In the genomic region with DNA sequence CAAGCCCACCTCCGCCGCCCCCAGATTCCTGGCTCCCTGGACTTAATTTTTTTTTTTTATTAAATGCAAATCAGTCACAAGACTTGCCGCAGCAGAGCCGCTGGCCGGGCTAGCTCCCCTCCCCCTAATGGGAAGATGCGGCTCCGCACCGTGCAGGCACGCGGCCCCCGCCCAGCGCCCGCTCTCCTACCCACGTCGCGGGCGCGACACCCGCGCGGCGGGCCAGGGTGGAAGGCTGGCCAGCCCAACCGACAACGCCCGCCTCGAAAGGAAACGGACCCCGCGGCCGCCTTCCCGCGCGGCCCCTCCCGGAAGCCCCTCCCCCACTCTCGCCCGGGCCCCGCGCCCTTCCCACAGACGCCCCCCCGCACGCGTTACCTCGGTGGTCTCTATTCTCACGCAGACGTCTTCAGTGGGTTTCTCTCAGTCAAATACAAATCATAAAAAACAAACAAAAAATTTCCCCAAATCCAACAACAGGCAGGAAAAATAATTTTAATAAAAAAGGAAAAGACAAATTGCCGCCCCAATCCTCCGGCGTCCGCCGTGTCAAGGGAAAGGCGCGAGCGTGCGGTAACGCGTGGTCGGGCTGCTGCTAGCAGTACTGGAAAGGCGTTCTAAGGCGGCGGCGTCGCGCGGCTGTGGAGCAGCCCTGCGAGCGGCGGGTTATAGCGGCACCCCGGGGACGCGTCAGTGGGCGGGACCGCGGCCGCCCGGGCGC, we compare ENCODE assay signal across 1 cellular context.
TF ChIP-seq lines count a peak whose summit lies in the region.

A gene (minus strand): TSS at position 643 of the 721 bp plus-strand sequence. CDS start 1,480 bp downstream, outside the sequence.

TF ChIP-seq in HepG2, 621 proteins besides CTCF, POLR2A, EP300 and RAD21 (continued from another document):
- TF ChIP-seq, protein P1, sequence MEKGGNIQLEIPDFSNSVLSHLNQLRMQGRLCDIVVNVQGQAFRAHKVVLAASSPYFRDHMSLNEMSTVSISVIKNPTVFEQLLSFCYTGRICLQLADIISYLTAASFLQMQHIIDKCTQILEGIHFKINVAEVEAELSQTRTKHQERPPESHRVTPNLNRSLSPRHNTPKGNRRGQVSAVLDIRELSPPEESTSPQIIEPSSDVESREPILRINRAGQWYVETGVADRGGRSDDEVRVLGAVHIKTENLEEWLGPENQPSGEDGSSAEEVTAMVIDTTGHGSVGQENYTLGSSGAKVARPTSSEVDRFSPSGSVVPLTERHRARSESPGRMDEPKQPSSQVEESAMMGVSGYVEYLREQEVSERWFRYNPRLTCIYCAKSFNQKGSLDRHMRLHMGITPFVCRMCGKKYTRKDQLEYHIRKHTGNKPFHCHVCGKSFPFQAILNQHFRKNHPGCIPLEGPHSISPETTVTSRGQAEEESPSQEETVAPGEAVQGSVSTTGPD (CRISPR knock-in tag; IDR thresholded peaks at IDR 0.05), result no peak
- TF ChIP-seq CREB1 (IDR thresholded peaks at IDR 0.05), result peak; percentile 67
- peak; percentile 30; the same call in 1 of the 2 replicates for TF ChIP-seq CREB1 (CRISPR knock-in tag; IDR thresholded peaks at IDR 0.05)
- TF ChIP-seq, protein P2, sequence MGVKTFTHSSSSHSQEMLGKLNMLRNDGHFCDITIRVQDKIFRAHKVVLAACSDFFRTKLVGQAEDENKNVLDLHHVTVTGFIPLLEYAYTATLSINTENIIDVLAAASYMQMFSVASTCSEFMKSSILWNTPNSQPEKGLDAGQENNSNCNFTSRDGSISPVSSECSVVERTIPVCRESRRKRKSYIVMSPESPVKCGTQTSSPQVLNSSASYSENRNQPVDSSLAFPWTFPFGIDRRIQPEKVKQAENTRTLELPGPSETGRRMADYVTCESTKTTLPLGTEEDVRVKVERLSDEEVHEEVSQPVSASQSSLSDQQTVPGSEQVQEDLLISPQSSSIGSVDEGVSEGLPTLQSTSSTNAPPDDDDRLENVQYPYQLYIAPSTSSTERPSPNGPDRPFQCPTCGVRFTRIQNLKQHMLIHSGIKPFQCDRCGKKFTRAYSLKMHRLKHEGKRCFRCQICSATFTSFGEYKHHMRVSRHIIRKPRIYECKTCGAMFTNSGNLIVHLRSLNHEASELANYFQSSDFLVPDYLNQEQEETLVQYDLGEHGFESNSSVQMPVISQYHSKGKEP (CRISPR knock-in tag; IDR thresholded peaks at IDR 0.05), result 0 out of 2 replicates have a peak, but pooled peaks have one; percentile 83
- peak; percentile 84 for TF ChIP-seq U2AF1 (optimal IDR thresholded peaks at IDR 0.05; ENCODE audit: low read depth, low read length)
- TF ChIP-seq, protein P3, sequence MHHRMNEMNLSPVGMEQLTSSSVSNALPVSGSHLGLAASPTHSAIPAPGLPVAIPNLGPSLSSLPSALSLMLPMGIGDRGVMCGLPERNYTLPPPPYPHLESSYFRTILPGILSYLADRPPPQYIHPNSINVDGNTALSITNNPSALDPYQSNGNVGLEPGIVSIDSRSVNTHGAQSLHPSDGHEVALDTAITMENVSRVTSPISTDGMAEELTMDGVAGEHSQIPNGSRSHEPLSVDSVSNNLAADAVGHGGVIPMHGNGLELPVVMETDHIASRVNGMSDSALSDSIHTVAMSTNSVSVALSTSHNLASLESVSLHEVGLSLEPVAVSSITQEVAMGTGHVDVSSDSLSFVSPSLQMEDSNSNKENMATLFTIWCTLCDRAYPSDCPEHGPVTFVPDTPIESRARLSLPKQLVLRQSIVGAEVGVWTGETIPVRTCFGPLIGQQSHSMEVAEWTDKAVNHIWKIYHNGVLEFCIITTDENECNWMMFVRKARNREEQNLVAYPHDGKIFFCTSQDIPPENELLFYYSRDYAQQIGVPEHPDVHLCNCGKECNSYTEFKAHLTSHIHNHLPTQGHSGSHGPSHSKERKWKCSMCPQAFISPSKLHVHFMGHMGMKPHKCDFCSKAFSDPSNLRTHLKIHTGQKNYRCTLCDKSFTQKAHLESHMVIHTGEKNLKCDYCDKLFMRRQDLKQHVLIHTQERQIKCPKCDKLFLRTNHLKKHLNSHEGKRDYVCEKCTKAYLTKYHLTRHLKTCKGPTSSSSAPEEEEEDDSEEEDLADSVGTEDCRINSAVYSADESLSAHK (CRISPR knock-in tag; IDR thresholded peaks at IDR 0.05; ENCODE audit: borderline replicate concordance), result peak; percentile 87; the same call in 1 of the 2 replicates
- TF ChIP-seq, protein P4, sequence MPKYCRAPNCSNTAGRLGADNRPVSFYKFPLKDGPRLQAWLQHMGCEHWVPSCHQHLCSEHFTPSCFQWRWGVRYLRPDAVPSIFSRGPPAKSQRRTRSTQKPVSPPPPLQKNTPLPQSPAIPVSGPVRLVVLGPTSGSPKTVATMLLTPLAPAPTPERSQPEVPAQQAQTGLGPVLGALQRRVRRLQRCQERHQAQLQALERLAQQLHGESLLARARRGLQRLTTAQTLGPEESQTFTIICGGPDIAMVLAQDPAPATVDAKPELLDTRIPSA (CRISPR knock-in tag; IDR thresholded peaks at IDR 0.05; ENCODE audit: borderline replicate concordance), result 0 out of 2 replicates have a peak, but pooled peaks have one; percentile 43
- no peak for TF ChIP-seq ARID2 (CRISPR knock-in tag; IDR thresholded peaks at IDR 0.05; ENCODE audit: borderline replicate concordance)
- TF ChIP-seq KDM3A (CRISPR knock-in tag; IDR thresholded peaks at IDR 0.05; ENCODE audit: low read depth), result no peak; the same call in 1 of the 2 replicates
- TF ChIP-seq PPARG (CRISPR knock-in tag; conservative IDR thresholded peaks at IDR 0.05), result peak; percentile 44; the same call in 1 of the 2 replicates
- peak; percentile 46; the same call in 1 of the 2 replicates for TF ChIP-seq KDM5A (IDR thresholded peaks at IDR 0.05; ENCODE audit: borderline replicate concordance, low read length)
- no peak for TF ChIP-seq TBP (CRISPR knock-in tag; IDR thresholded peaks at IDR 0.05)
- TF ChIP-seq KLF12 (CRISPR knock-in tag; IDR thresholded peaks at IDR 0.05; ENCODE audit: borderline replicate concordance), result peak; percentile 93
- TF ChIP-seq, protein P5, sequence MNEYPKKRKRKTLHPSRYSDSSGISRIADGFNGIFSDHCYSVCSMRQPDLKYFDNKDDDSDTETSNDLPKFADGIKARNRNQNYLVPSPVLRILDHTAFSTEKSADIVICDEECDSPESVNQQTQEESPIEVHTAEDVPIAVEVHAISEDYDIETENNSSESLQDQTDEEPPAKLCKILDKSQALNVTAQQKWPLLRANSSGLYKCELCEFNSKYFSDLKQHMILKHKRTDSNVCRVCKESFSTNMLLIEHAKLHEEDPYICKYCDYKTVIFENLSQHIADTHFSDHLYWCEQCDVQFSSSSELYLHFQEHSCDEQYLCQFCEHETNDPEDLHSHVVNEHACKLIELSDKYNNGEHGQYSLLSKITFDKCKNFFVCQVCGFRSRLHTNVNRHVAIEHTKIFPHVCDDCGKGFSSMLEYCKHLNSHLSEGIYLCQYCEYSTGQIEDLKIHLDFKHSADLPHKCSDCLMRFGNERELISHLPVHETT (CRISPR knock-in tag; conservative IDR thresholded peaks at IDR 0.05), result no peak
- TF ChIP-seq ZFYVE20 (CRISPR knock-in tag; IDR thresholded peaks at IDR 0.05; ENCODE audit: borderline replicate concordance, low read depth), result no peak
- TF ChIP-seq ZNF841 (CRISPR knock-in tag; IDR thresholded peaks at IDR 0.05; ENCODE audit: borderline replicate concordance), result no peak
- TF ChIP-seq ZNF253 (CRISPR knock-in tag; IDR thresholded peaks at IDR 0.05; ENCODE audit: borderline replicate concordance), result no peak
- TF ChIP-seq, protein P6, sequence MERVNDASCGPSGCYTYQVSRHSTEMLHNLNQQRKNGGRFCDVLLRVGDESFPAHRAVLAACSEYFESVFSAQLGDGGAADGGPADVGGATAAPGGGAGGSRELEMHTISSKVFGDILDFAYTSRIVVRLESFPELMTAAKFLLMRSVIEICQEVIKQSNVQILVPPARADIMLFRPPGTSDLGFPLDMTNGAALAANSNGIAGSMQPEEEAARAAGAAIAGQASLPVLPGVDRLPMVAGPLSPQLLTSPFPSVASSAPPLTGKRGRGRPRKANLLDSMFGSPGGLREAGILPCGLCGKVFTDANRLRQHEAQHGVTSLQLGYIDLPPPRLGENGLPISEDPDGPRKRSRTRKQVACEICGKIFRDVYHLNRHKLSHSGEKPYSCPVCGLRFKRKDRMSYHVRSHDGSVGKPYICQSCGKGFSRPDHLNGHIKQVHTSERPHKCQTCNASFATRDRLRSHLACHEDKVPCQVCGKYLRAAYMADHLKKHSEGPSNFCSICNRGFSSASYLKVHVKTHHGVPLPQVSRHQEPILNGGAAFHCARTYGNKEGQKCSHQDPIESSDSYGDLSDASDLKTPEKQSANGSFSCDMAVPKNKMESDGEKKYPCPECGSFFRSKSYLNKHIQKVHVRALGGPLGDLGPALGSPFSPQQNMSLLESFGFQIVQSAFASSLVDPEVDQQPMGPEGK (CRISPR knock-in tag; IDR thresholded peaks at IDR 0.05), result peak; percentile 61; the same call in 1 of the 2 replicates
- peak; percentile 78; the same call in 1 of the 2 replicates for TF ChIP-seq ZNF343 (CRISPR knock-in tag; IDR thresholded peaks at IDR 0.05)
- no peak for TF ChIP-seq ZBTB8A (CRISPR knock-in tag; IDR thresholded peaks at IDR 0.05; ENCODE audit: borderline replicate concordance, low read depth)
- 0 out of 2 replicates have a peak, but pooled peaks have one; percentile 17 for TF ChIP-seq NFYC (CRISPR knock-in tag; IDR thresholded peaks at IDR 0.05)
- 0 out of 2 replicates have a peak, but pooled peaks have one; percentile 14 for TF ChIP-seq ZNF3 (CRISPR knock-in tag; IDR thresholded peaks at IDR 0.05)
- TF ChIP-seq, protein P7, sequence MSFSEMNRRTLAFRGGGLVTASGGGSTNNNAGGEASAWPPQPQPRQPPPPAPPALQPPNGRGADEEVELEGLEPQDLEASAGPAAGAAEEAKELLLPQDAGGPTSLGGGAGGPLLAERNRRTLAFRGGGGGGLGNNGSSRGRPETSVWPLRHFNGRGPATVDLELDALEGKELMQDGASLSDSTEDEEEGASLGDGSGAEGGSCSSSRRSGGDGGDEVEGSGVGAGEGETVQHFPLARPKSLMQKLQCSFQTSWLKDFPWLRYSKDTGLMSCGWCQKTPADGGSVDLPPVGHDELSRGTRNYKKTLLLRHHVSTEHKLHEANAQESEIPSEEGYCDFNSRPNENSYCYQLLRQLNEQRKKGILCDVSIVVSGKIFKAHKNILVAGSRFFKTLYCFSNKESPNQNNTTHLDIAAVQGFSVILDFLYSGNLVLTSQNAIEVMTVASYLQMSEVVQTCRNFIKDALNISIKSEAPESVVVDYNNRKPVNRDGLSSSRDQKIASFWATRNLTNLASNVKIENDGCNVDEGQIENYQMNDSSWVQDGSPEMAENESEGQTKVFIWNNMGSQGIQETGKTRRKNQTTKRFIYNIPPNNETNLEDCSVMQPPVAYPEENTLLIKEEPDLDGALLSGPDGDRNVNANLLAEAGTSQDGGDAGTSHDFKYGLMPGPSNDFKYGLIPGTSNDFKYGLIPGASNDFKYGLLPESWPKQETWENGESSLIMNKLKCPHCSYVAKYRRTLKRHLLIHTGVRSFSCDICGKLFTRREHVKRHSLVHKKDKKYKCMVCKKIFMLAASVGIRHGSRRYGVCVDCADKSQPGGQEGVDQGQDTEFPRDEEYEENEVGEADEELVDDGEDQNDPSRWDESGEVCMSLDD (CRISPR knock-in tag; IDR thresholded peaks at IDR 0.05; ENCODE audit: borderline replicate concordance), result peak; percentile 64
- TF ChIP-seq ZFP36L2 (CRISPR knock-in tag; IDR thresholded peaks at IDR 0.05), result 0 out of 2 replicates have a peak, but pooled peaks have one; percentile 59
- peak; percentile 32; the same call in 1 of the 2 replicates for TF ChIP-seq ZBTB21 (CRISPR knock-in tag; IDR thresholded peaks at IDR 0.05)
- no peak for TF ChIP-seq FOXA1 (IDR thresholded peaks at IDR 0.05)
- TF ChIP-seq FOXA1 (CRISPR knock-in tag; IDR thresholded peaks at IDR 0.05), result peak; percentile 62
- TF ChIP-seq ARNT (IDR thresholded peaks at IDR 0.05), result no peak
- TF ChIP-seq SRF (IDR thresholded peaks at IDR 0.05; ENCODE audit: low read depth, low read length), result no peak
- TF ChIP-seq ISX (CRISPR knock-in tag; conservative IDR thresholded peaks at IDR 0.05), result no peak; the same call in 1 of the 2 replicates
- peak; percentile 81; the same call in 1 of the 2 replicates for TF ChIP-seq XBP1 (CRISPR knock-in tag; IDR thresholded peaks at IDR 0.05)
- TF ChIP-seq CEBPB (IDR thresholded peaks at IDR 0.05; ENCODE audit: borderline replicate concordance, low read depth, low read length), result no peak
- TF ChIP-seq ZNF768 (CRISPR knock-in tag; IDR thresholded peaks at IDR 0.05), result peak; percentile 78
- TF ChIP-seq ZNF83 (CRISPR knock-in tag; IDR thresholded peaks at IDR 0.05; ENCODE audit: borderline replicate concordance), result no peak; the same call in 1 of the 2 replicates
- TF ChIP-seq, protein P8, sequence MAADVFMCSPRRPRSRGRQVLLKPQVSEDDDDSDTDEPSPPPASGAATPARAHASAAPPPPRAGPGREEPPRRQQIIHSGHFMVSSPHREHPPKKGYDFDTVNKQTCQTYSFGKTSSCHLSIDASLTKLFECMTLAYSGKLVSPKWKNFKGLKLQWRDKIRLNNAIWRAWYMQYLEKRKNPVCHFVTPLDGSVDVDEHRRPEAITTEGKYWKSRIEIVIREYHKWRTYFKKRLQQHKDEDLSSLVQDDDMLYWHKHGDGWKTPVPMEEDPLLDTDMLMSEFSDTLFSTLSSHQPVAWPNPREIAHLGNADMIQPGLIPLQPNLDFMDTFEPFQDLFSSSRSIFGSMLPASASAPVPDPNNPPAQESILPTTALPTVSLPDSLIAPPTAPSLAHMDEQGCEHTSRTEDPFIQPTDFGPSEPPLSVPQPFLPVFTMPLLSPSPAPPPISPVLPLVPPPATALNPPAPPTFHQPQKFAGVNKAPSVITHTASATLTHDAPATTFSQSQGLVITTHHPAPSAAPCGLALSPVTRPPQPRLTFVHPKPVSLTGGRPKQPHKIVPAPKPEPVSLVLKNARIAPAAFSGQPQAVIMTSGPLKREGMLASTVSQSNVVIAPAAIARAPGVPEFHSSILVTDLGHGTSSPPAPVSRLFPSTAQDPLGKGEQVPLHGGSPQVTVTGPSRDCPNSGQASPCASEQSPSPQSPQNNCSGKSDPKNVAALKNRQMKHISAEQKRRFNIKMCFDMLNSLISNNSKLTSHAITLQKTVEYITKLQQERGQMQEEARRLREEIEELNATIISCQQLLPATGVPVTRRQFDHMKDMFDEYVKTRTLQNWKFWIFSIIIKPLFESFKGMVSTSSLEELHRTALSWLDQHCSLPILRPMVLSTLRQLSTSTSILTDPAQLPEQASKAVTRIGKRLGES (CRISPR knock-in tag; IDR thresholded peaks at IDR 0.05; ENCODE audit: borderline replicate concordance), result peak; percentile 79; the same call in 1 of the 2 replicates
- TF ChIP-seq, protein P9, sequence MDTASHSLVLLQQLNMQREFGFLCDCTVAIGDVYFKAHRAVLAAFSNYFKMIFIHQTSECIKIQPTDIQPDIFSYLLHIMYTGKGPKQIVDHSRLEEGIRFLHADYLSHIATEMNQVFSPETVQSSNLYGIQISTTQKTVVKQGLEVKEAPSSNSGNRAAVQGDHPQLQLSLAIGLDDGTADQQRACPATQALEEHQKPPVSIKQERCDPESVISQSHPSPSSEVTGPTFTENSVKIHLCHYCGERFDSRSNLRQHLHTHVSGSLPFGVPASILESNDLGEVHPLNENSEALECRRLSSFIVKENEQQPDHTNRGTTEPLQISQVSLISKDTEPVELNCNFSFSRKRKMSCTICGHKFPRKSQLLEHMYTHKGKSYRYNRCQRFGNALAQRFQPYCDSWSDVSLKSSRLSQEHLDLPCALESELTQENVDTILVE (CRISPR knock-in tag; IDR thresholded peaks at IDR 0.05), result no peak; the same call in 1 of the 2 replicates
